ENCODE assay signal across 14 cellular contexts in genomic region chr6:161132384-161132783, GRCh38.
A peak's percentile ranks its signal among the peaks of the same experiment; 100 is the strongest.
DNase-seq lines count a peak whose midpoint lies in the region; ATAC-seq and TF ChIP-seq lines count a peak whose summit lies in the region.
"Had no signal": no experiment of that assay in that cellular context is flagged by ENCODE, and none has a peak within 500 bp of the region (broad histone marks: within the 10 kb centered on the region; RNA-seq: fewer than 3 reads in every experiment).

No MANE protein-coding gene starts in this region.

- peak; percentile 5 for DNase-seq in D341Med (ENCODE audit: low spot score)
- peak; percentile 29 for DNase-seq in RWPE2 (ENCODE audit: low spot score)
- no peak for DNase-seq in effector memory CD8-positive, alpha-beta T cell
- DNase-seq in neural crest cell (ENCODE audit: low read depth, low spot score), result no peak
- DNase-seq in NCI-H2227 (lab: John Stamatoyannopoulos, UW; ENCODE audit: unreplicated experiment), result no peak
- DNase-seq in T-helper 2 cell, result no peak
- no peak for DNase-seq in medulla oblongata (ENCODE audit: extremely low spot score)
- DNase-seq: ACHN; BE2C; C1 segment of cervical spinal cord; CD4-positive, CD25-positive, alpha-beta regulatory T cell; GDM1; H9 had no signal

- H3K27me3 ChIP-seq in RWPE2 (ENCODE audit: insufficient read depth, poor library complexity, severe bottlenecking), result no peaks in the 10 kb centered on the region
- H3K27me3 ChIP-seq: BE2C had no signal

- H3K27ac ChIP-seq in RWPE2 (ENCODE audit: poor library complexity, severe bottlenecking), result no peak overlapping the region
- H3K27ac ChIP-seq: HL-60 had no signal

- no peak overlapping the region for H3K4me3 ChIP-seq in RWPE2 (ENCODE audit: severe bottlenecking)

- H3K36me3 ChIP-seq in RWPE2 (ENCODE audit: low read depth), result peaks cover 7% of the 10 kb centered on the region

- no peaks in the 10 kb centered on the region for H3K27me3 Mint-ChIP-seq in effector memory CD8-positive, alpha-beta T cell
- H3K27me3 Mint-ChIP-seq in neural crest cell (ENCODE audit: low read depth), result no peaks in the 10 kb centered on the region
- H3K27me3 Mint-ChIP-seq: CD4-positive, CD25-positive, alpha-beta regulatory T cell had no signal

- ATAC-seq in RWPE2 (ENCODE audit: low read depth), result no peak
- no peak for ATAC-seq in effector memory CD8-positive, alpha-beta T cell (replicated peaks)

- no peaks in the 10 kb centered on the region for H3K4me1 ChIP-seq in RWPE2 (ENCODE audit: insufficient read depth, poor library complexity, severe bottlenecking)
- H3K4me1 ChIP-seq: BE2C had no signal

- H3K36me3 Mint-ChIP-seq in effector memory CD8-positive, alpha-beta T cell (ENCODE audit: insufficient read depth), result peaks cover 3% of the 10 kb centered on the region
- H3K36me3 Mint-ChIP-seq in neural crest cell (ENCODE audit: low read depth), result peaks cover 73% of the 10 kb centered on the region

- H3K9me3 ChIP-seq in RWPE2 (ENCODE audit: severe bottlenecking), result no peaks in the 10 kb centered on the region
- H3K9me3 ChIP-seq: BE2C had no signal

- H3K4me1 Mint-ChIP-seq in effector memory CD8-positive, alpha-beta T cell (ENCODE audit: low read depth in 2 of 2), result peaks cover 3 to 9% of the 10 kb centered on the region in 2 donors
- H3K4me1 Mint-ChIP-seq in neural crest cell, result peaks cover 17% of the 10 kb centered on the region

- no peak overlapping the region for H3K4me3 Mint-ChIP-seq in effector memory CD8-positive, alpha-beta T cell
- no peak overlapping the region for H3K4me3 Mint-ChIP-seq in neural crest cell
- H3K4me3 Mint-ChIP-seq: CD4-positive, CD25-positive, alpha-beta regulatory T cell; H9 had no signal

- TF ChIP-seq CTCF in RWPE2 (IDR thresholded peaks at IDR 0.05; ENCODE audit: poor library complexity, severe bottlenecking), result no peak
- TF ChIP-seq CTCF in neural crest cell (conservative IDR thresholded peaks at IDR 0.05), result no peak

- H3K9me3 Mint-ChIP-seq in effector memory CD8-positive, alpha-beta T cell, result no peaks in the 10 kb centered on the region
- peaks cover 12% of the 10 kb centered on the region for H3K9me3 Mint-ChIP-seq in neural crest cell
- H3K9me3 Mint-ChIP-seq: CD4-positive, CD25-positive, alpha-beta regulatory T cell had no signal

- H3K27ac Mint-ChIP-seq in effector memory CD8-positive, alpha-beta T cell, result peak overlapping the region; percentile 28 to 38
- H3K27ac Mint-ChIP-seq in neural crest cell (ENCODE audit: unreplicated experiment), result peak overlapping the region; percentile 27
- H3K27ac Mint-ChIP-seq: CD4-positive, CD25-positive, alpha-beta regulatory T cell; H9 had no signal

Comparison
In these comparisons a context has a peak if more than half of its experiments do, and no peak if none do; other contexts are left out.
1. DNase-seq: peak in D341Med (single experiment) and RWPE2 (single experiment); none in effector memory CD8-positive, alpha-beta T cell (0 of 3), neural crest cell (single experiment), NCI-H2227 (single experiment), T-helper 2 cell (0 of 5) and medulla oblongata (single experiment).